ENCODE assay signal across 15 cellular contexts in the genomic region with DNA sequence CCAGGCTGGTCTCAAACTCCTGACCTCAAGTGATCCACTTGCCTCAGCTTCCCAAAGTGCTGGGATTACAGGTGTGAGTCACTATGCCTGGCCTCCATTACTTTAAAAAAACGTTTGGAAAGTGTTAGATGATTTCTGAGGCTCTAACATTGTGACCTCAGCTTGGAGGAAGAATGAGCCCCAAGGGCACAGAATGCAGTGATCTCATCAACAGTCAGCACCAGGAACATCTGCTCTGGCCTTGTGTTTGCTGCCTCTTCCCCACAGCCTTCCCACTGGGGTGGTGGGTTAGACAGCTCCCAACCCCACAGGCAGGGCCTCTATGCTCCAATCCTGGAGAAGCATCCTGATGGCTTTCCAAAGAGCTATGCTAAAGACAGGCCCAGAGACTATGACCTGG. TPM values are rescaled to one million over a fixed set of nuclear protein-coding genes. Genes with fewer than 3 reads are reported as not detected.
DNase-seq lines count a peak whose midpoint lies in the region; TF ChIP-seq lines count a peak whose summit lies in the region.
"Had no signal": no experiment of that assay in that cellular context is flagged by ENCODE, and none has a peak within 500 bp of the region (broad histone marks: within the 10 kb centered on the region; RNA-seq: fewer than 3 reads in every experiment).

No MANE protein-coding gene starts in this region.

- POLR2A ChIA-PET in OCI-LY7 (lab: Charles Lee): interaction anchor here (0.7 kb wide), 2 partner anchors 64 to 555 kb away, joined by 4 to 5 read pairs; no protein-coding TSS in a partner anchor
- POLR2A ChIA-PET in A673 (lab: Charles Lee; ENCODE audit: low non-redundant PET): no interaction called here

- no peak overlapping the region for H3K27ac ChIP-seq in OCI-LY7 (ENCODE audit: low read depth, low read length, poor library complexity, severe bottlenecking)
- H3K27ac ChIP-seq in A673 (ENCODE audit: low read depth, low read length, poor library complexity, severe bottlenecking): no peak overlapping the region
- H3K27ac ChIP-seq in transverse colon: no peak overlapping the region

- DNase-seq in EH (ENCODE audit: low read depth) (peak; percentile 89), NCI-H1694 treated with DMSO at 0.1 percent for 48 hours (lab: John Stamatoyannopoulos, UW) (peak; percentile 25), dermis blood vessel endothelial cell (peak; percentile 33), myocyte (ENCODE audit: low read depth) (peak; percentile 47), OCI-LY7 (ENCODE audit: low spot score) (no peak), A673 (ENCODE audit: low spot score) (no peak), H4 (ENCODE audit: low spot score) (no peak), transverse colon (no peak)
- DNase-seq: activated CD4-positive, alpha-beta T cell treated with anti-CD3 and anti-CD28 coated beads, Interleukin-2, amount 50 U/mL, for 4 hours; activated naive CD4-positive, alpha-beta T cell; NCI-H187 treated with DMSO at 0.1 percent for 48 hours; stimulated activated CD4-positive, alpha-beta T cell treated with anti-CD3 and anti-CD28 coated beads, Interleukin-4, amount 100 ng/mL, for 24 hours; stimulated activated naive CD8-positive, alpha-beta T cell treated with anti-CD3 and anti-CD28 coated beads, Interleukin-15, Interleukin-2, amounts not matched to agents 100 U/mL and 50 U/mL, for 24 hours had no signal

- BruUV-seq in OCI-LY7 (replicated peaks; lab: Mats Ljungman, UMichigan) (no TSS peak), A673 (replicated peaks; lab: Mats Ljungman, UMichigan) (no TSS peak)

- intact Hi-C loops in OCI-LY7 (cut with micrococcal nuclease; ENCODE audit: unreplicated experiment): no loop called here
- intact Hi-C loops in A673 (cut with micrococcal nuclease; ENCODE audit: unreplicated experiment): no loop called here
- intact Hi-C loops in transverse colon (cut with DNase I; ENCODE audit: low total_unique reads): no loop called here

- H3K36me3 ChIP-seq in OCI-LY7 (ENCODE audit: insufficient read depth, low read length) (no peaks in the 10 kb centered on the region), A673 (ENCODE audit: insufficient read depth, low read length, poor library complexity, severe bottlenecking) (no peaks in the 10 kb centered on the region), transverse colon (peaks cover 0 to 9% (median 0%) of the 10 kb centered on the region in 4 donors)
- H3K36me3 ChIP-seq: prostate gland had no signal

- H3K4me3 ChIP-seq in OCI-LY7 (ENCODE audit: low read depth, low read length, poor library complexity, severe bottlenecking) (no peak overlapping the region), A673 (ENCODE audit: low read depth, low read length, poor library complexity, severe bottlenecking) (no peak overlapping the region), transverse colon (no peak overlapping the region)
- H3K4me3 ChIP-seq: GM23338, prostate gland had no signal

- H2AFZ ChIP-seq in OCI-LY7 (ENCODE audit: low read length): no peak overlapping the region
- H2AFZ ChIP-seq: GM23338 had no signal

- H3K79me2 ChIP-seq in OCI-LY7 (ENCODE audit: insufficient read depth, low read depth, low read length): no peaks in the 10 kb centered on the region

- CTCF ChIA-PET in OCI-LY7 (lab: Charles Lee; ENCODE audit: unreplicated experiment) (no interaction called here), A673 (lab: Charles Lee) (no interaction called here)

- TF ChIP-seq CTCF in OCI-LY7 (conservative IDR thresholded peaks at IDR 0.05; ENCODE audit: low read length) (no peak), A673 (conservative IDR thresholded peaks at IDR 0.05; ENCODE audit: low read depth, low read length) (no peak), transverse colon (IDR thresholded peaks at IDR 0.05) (no peak)

- no peaks in the 10 kb centered on the region for H3K27me3 ChIP-seq in A673 (replicated peaks; ENCODE audit: insufficient read depth, low read depth, low read length, poor library complexity)
- no peaks in the 10 kb centered on the region for H3K27me3 ChIP-seq in transverse colon

- 38% methylated on average over 1 of the region's 1 CpG; no CpG with 5 or more reads in 1 of the 2 donors for WGBS in transverse colon (ENCODE audit: low coverage in 1 of 2), 2 donors

- no peaks in the 10 kb centered on the region for H4K20me1 ChIP-seq in OCI-LY7 (ENCODE audit: insufficient read depth, low read length)

- TF ChIP-seq EP300 in transverse colon (IDR thresholded peaks at IDR 0.05; ENCODE audit: low read depth): no peak

- H3K9me2 ChIP-seq in OCI-LY7 (ENCODE audit: insufficient read depth, low read length): no peaks in the 10 kb centered on the region

- H3K4me2 ChIP-seq in OCI-LY7 (ENCODE audit: low read length): no peak overlapping the region
- H3K4me2 ChIP-seq: GM23338 had no signal

- H3K9me3 ChIP-seq in OCI-LY7 (ENCODE audit: low read length): no peaks in the 10 kb centered on the region
- no peaks in the 10 kb centered on the region for H3K9me3 ChIP-seq in A673 (ENCODE audit: low read depth, low read length, poor library complexity, severe bottlenecking)
- H3K9me3 ChIP-seq in transverse colon: no peaks in the 10 kb centered on the region
- H3K9me3 ChIP-seq: prostate gland had no signal

- in situ Hi-C loops in transverse colon (cut with MboI; ENCODE audit: low pct_ligation_motif_present in 1 of 4, low pct_unique_long_range_greater_than_20kb in 1 of 4, low sequenced_read_pairs in 3 of 4): loop anchor here in 1 of 4 donors (10.0 to 25.0 kb wide), 2 partner anchors 150 to 187 kb away; partner anchors contain the start of gene RAI1

- H3K4me1 ChIP-seq in OCI-LY7 (ENCODE audit: insufficient read depth, low read length, poor library complexity, severe bottlenecking): no peaks in the 10 kb centered on the region
- peaks cover 18% of the 10 kb centered on the region for H3K4me1 ChIP-seq in A673 (ENCODE audit: insufficient read depth, low read length, poor library complexity, severe bottlenecking)
- peaks cover 16 to 27% (median 19%) of the 10 kb centered on the region in 4 donors for H3K4me1 ChIP-seq in transverse colon

- TF ChIP-seq POLR2A in transverse colon (IDR thresholded peaks at IDR 0.05): no peak

RNA-seq across cellular contexts. Expression of gene SREBF1, which starts 37.7 kb away (rescaled TPM):
- total RNA-seq in dermis blood vessel endothelial cell (28.8 and 71.5 TPM in 2 replicates), myocyte (153 and 348 TPM in 2 replicates), OCI-LY7 (2022) (187 and 213 TPM in 2 replicates), A673 (2021) (240 and 328 TPM in 2 replicates), transverse colon (100 to 1,000 TPM in 3 of 4 donors, 10 to 100 TPM in 1; 45.7 to 206 (median 148) TPM)
- 82.8 TPM for polyA plus RNA-seq in myocyte (2012)
- 48.4 and 70.4 TPM in 2 replicates for total RNA-seq in OCI-LY7 (2014; rRNA removed; shearing (Covaris generic))
- 63.9 and 65.8 TPM in 2 replicates for total RNA-seq in H4 (2014; rRNA removed; shearing (Covaris generic))

Comparison
In these comparisons a context has a peak if more than half of its experiments do, and no peak if none do; other contexts are left out.
1. DNase-seq: peak in EH (single experiment), NCI-H1694 treated with DMSO at 0.1 percent for 48 hours (single experiment), dermis blood vessel endothelial cell (single experiment) and myocyte (single experiment); none in OCI-LY7 (single experiment), A673 (single experiment), H4 (single experiment) and transverse colon (single experiment).